Comparison of ENCODE assay signal across 9 cellular contexts in the genomic region with DNA sequence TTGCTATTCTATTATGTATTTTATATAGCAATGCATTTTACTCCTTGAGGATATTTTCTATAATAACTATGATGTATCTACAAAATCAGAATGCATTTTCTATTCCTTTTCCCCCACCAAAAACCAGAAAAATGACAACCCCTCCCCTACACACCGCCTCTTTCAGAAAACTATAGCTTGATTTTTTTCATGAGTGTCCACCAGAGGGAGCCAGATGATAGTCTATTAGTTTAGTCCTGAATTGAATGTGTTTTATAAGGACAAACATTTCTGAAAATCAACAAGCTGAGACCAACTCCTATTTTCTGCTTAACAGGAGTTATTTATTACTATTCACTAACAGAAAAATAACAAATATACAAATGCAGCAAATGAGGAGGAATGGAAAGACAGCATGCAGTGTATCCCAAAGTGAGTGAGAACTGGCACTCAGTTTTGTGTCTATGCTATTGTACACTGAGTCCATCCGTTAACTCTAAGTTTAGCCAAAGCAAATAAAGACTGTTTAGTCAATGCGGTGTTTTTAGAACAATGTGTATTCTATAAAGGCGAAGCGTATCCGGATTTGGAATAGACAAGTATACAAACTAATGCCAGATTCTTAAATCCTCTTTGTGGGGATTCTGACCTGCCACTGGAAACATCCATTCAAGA.
DNase-seq lines count a peak whose midpoint lies in the region; ATAC-seq, FAIRE-seq and TF ChIP-seq lines count a peak whose summit lies in the region.
"Had no signal": no experiment of that assay in that cellular context is flagged by ENCODE, and none has a peak within 500 bp of the region (broad histone marks: within the 10 kb centered on the region; RNA-seq: fewer than 3 reads in every experiment).

No MANE protein-coding gene starts in this region.

- in situ Hi-C loops in HAP-1 (cut with MboI; ENCODE audit: low sequenced_read_pairs): loop anchor here (10.0 kb wide), 1 partner anchor 342 kb away; no protein-coding TSS in a partner anchor

- H3K4me1 ChIP-seq in HAP-1 (no peaks in the 10 kb centered on the region), smooth muscle cell (ENCODE audit: low read depth) (no peaks in the 10 kb centered on the region)

- TF ChIP-seq CTCF in D721Med (IDR thresholded peaks at IDR 0.05; ENCODE audit: insufficient read depth, missing control alignments) (peak; percentile 66), smooth muscle cell (IDR thresholded peaks at IDR 0.05; ENCODE audit: borderline replicate concordance, insufficient read depth, poor library complexity, severe bottlenecking) (peak; percentile 79)

- H3K4me3 ChIP-seq in HAP-1: no peak overlapping the region
- H3K4me3 ChIP-seq in smooth muscle cell: no peak overlapping the region

- peak; percentile 58 for FAIRE-seq in D721Med (lab: Jason Lieb, UNC)

- no peaks in the 10 kb centered on the region for H3K79me2 ChIP-seq in smooth muscle cell (ENCODE audit: low read depth)

- no peaks in the 10 kb centered on the region for H3K9me3 ChIP-seq in HAP-1
- no peaks in the 10 kb centered on the region for H3K9me3 ChIP-seq in smooth muscle cell (replicated peaks; ENCODE audit: low read depth)

- no peak overlapping the region for H3K27ac ChIP-seq in smooth muscle cell (ENCODE audit: low read depth)

- DNase-seq in D721Med (ENCODE audit: insufficient read length, low spot score) (no peak), HAP-1 (ENCODE audit: low spot score in 2 of 2) (peak; percentile 41 to 59), NCI-H82 (lab: John Stamatoyannopoulos, UW) (peak; percentile 81), amniotic stem cell (lab: John Stamatoyannopoulos, UW) (peak; percentile 7), hepatic stellate cell (ENCODE audit: low spot score) (peak; percentile 2), smooth muscle cell (lab: John Stamatoyannopoulos, UW; ENCODE audit: unreplicated experiment) (no peak)
- DNase-seq: activated naive CD8-positive, alpha-beta T cell treated with anti-CD3 and anti-CD28 coated beads, Interleukin-2, amount 10 ng/mL, durations not matched to agents 7 days and 5 days had no signal

- H3K4me2 ChIP-seq in smooth muscle cell: no peak overlapping the region

- WGBS in smooth muscle cell (ENCODE audit: low lambda C conversion rate): 61% methylated on average over 6 of the region's 6 CpGs

- H3F3A ChIP-seq in smooth muscle cell (ENCODE audit: low read depth): no peaks in the 10 kb centered on the region

- H3K36me3 ChIP-seq in HAP-1 (replicated peaks): no peaks in the 10 kb centered on the region
- H3K36me3 ChIP-seq in smooth muscle cell (ENCODE audit: low read depth): no peaks in the 10 kb centered on the region

- ATAC-seq in HG03097 (IDR thresholded peaks at IDR 0.05; ENCODE audit: low FRiP score, unreplicated experiment) (no peak), HG02759 (IDR thresholded peaks at IDR 0.05; ENCODE audit: unreplicated experiment) (no peak)

- H3K9ac ChIP-seq in smooth muscle cell (ENCODE audit: low read depth): no peak overlapping the region

- H2AFZ ChIP-seq in smooth muscle cell (ENCODE audit: low read depth): no peak overlapping the region

- no peaks in the 10 kb centered on the region for H4K20me1 ChIP-seq in smooth muscle cell (ENCODE audit: low read depth)

- H3K27me3 ChIP-seq in HAP-1 (ENCODE audit: low read depth) (0 out of 2 replicates have a peak, but pooled peaks cover 3% of the 10 kb centered on the region), smooth muscle cell (ENCODE audit: low read depth) (peaks cover 5% of the 10 kb centered on the region)

Comparison
In these comparisons a context has a peak if more than half of its experiments do, and no peak if none do; other contexts are left out.
1. DNase-seq: peak in HAP-1 (2 of 2), NCI-H82 (single experiment), amniotic stem cell (single experiment) and hepatic stellate cell (single experiment); none in D721Med (single experiment) and smooth muscle cell (single experiment).